ENCODE assay signal across 17 cellular contexts in genomic region chr5:118301696-118302095, GRCh38.
DNase-seq lines count a peak whose midpoint lies in the region; ATAC-seq and TF ChIP-seq lines count a peak whose summit lies in the region.
"Had no signal": no experiment of that assay in that cellular context is flagged by ENCODE, and none has a peak within 500 bp of the region (broad histone marks: within the 10 kb centered on the region; RNA-seq: fewer than 3 reads in every experiment).

No MANE protein-coding gene starts in this region.

- TF ChIP-seq CTCF in omental fat pad (IDR thresholded peaks at IDR 0.05), result no peak

- ATAC-seq in omental fat pad (ENCODE audit: low FRiP score), result no peak
- ATAC-seq: GM12878 had no signal

- in situ Hi-C loops in SK-MEL-5 (cut with HindIII; ENCODE audit: low pct_unique_long_range_greater_than_20kb, low sequenced_read_pairs), result no loop called here

- DNase-seq in NCI-H146 (lab: John Stamatoyannopoulos, UW) (peak; percentile 10), SK-MEL-5 (ENCODE audit: low read depth, low spot score) (peak; percentile 80), renal cortical epithelial cell (ENCODE audit: low read depth) (peak; percentile 18), OCI-M1 (lab: John Stamatoyannopoulos, UW) (no peak), omental fat pad (ENCODE audit: low spot score) (no peak), HuH-7 (ENCODE audit: low spot score) (no peak)
- DNase-seq: C1 segment of cervical spinal cord; CD4-positive, alpha-beta memory T cell; COR-L47; DMS 273 treated with DMSO at 0.1 percent for 48 hours; DMS79; EL; GDM1; GM23248; H7; HCEC 1CT had no signal

Comparison
In these comparisons a context has a peak if more than half of its experiments do, and no peak if none do; other contexts are left out.
1. DNase-seq: peak in NCI-H146 (single experiment), SK-MEL-5 (single experiment) and renal cortical epithelial cell (single experiment); none in OCI-M1 (single experiment), omental fat pad (single experiment) and HuH-7 (single experiment).